Comparison of ENCODE assay signal across 8 cellular contexts in genomic region chr19:37932985-37933953, GRCh38. TPM values are rescaled to one million over a fixed set of nuclear protein-coding genes. Genes with fewer than 3 reads are reported as not detected.
A peak's percentile ranks its signal among the peaks of the same experiment; 100 is the strongest.
DNase-seq lines count a peak whose midpoint lies in the region; ATAC-seq and TF ChIP-seq lines count a peak whose summit lies in the region.

No MANE protein-coding gene starts in this region.

- no peak overlapping the region; a peak in 1 of 4 replicates for H4K8ac ChIP-seq in IMR-90 (ENCODE audit: low read depth in 2 of 2, low read length in 2 of 2)

- TF ChIP-seq RAD21 in IMR-90 (IDR thresholded peaks at IDR 0.05; ENCODE audit: low read length) = no peak

- POLR2A ChIA-PET in IMR-90 (lab: Charles Lee; ENCODE audit: unreplicated experiment) (no interaction called here), A673 (lab: Charles Lee; ENCODE audit: low non-redundant PET) (no interaction called here)

- H4K20me1 ChIP-seq in IMR-90 (ENCODE audit: insufficient read depth, low read length) = peaks cover 35% of the 10 kb centered on the region

- peak overlapping the region; percentile 83; the same call in 1 of the 2 replicates for H3K14ac ChIP-seq in IMR-90 (replicated peaks; ENCODE audit: low read depth, low read length)

- peaks cover 12% of the 10 kb centered on the region for H3K9me3 ChIP-seq in IMR-90 (ENCODE audit: control insufficient read depth, insufficient read depth, low read length)
- H3K9me3 ChIP-seq in lower lobe of right lung = peaks cover 10% of the 10 kb centered on the region
- peaks cover 0 to 7% (median 0%) of the 10 kb centered on the region in 4 donors for H3K9me3 ChIP-seq in esophagus muscularis mucosa
- no peaks in the 10 kb centered on the region for H3K9me3 ChIP-seq in A673 (ENCODE audit: low read depth, low read length, poor library complexity, severe bottlenecking)

- in situ Hi-C loops in IMR-90 (cut with MboI; ENCODE audit: low sequenced_read_pairs) = no loop called here

- no peak overlapping the region for H3K56ac ChIP-seq in IMR-90 (ENCODE audit: extremely low read depth, insufficient read depth, low read length)

- peak; percentile 59 for ATAC-seq in IMR-90 (ENCODE audit: low read depth)
- peak; percentile 12 to 36 for ATAC-seq in lower lobe of right lung

- H2BK20ac ChIP-seq in IMR-90 (ENCODE audit: low read depth, low read length) = peak overlapping the region; percentile 5; the same call in 1 of the 2 replicates

- CTCF ChIA-PET in IMR-90 (lab: Yijun Ruan, JAX) (interaction anchor here (0.7 kb wide), 1 partner anchor 10 kb away, joined by 3 read pairs; no protein-coding TSS in a partner anchor), A673 (lab: Charles Lee) (interaction anchor here (0.6 kb wide), 1 partner anchor 73 kb away, joined by 5 read pairs; no protein-coding TSS in a partner anchor)

- H3K79me1 ChIP-seq in IMR-90 (ENCODE audit: low read depth in 1 of 2, low read length in 2 of 2) = peaks cover 52 to 91% of the 10 kb centered on the region in 2 experiments

- H2BK15ac ChIP-seq in IMR-90 (ENCODE audit: low read depth, low read length) = no peak overlapping the region; the same call in 2 of the 3 replicates

- TF ChIP-seq EP300 in esophagus muscularis mucosa (IDR thresholded peaks at IDR 0.05) = no peak

- peak overlapping the region; percentile 86; the same call in 1 of the 2 replicates for H3K4ac ChIP-seq in IMR-90 (ENCODE audit: low read depth, low read length)

- no peak overlapping the region for H3K9ac ChIP-seq in IMR-90 (ENCODE audit: low read depth, low read length)

- TF ChIP-seq POLR2A in IMR-90 (IDR thresholded peaks at IDR 0.05; ENCODE audit: low read depth, low read length) = no peak
- no peak for TF ChIP-seq POLR2A in esophagus muscularis mucosa (IDR thresholded peaks at IDR 0.05; ENCODE audit: low read depth)

- H3K27ac ChIP-seq in IMR-90 (ENCODE audit: insufficient read depth, low read length) (no peak overlapping the region), lower lobe of right lung (peak overlapping the region; percentile 81), esophagus muscularis mucosa (replicated peaks in 1 of 4) (no peak overlapping the region), A673 (ENCODE audit: low read depth, low read length, poor library complexity, severe bottlenecking) (no peak overlapping the region)

- peak overlapping the region; percentile 86 for H2AK9ac ChIP-seq in IMR-90 (replicated peaks; ENCODE audit: low read depth, low read length, poor library complexity)

- H2BK5ac ChIP-seq in IMR-90 (ENCODE audit: low read depth, low read length, poor library complexity, severe bottlenecking) = peak overlapping the region; percentile 26

- H4K5ac ChIP-seq in IMR-90 (ENCODE audit: low read depth, low read length) = no peak overlapping the region

- BruUV-seq in IMR-90 (replicated peaks; lab: Mats Ljungman, UMichigan) (no TSS peak), A673 (replicated peaks; lab: Mats Ljungman, UMichigan) (no TSS peak)

- H3K4me3 ChIP-seq in IMR-90 (ENCODE audit: insufficient read depth, low read depth, low read length) = no peak overlapping the region
- H3K4me3 ChIP-seq in lower lobe of right lung = peak overlapping the region; percentile 49
- no peak overlapping the region for H3K4me3 ChIP-seq in esophagus muscularis mucosa
- H3K4me3 ChIP-seq in A673 (ENCODE audit: low read depth, low read length, poor library complexity, severe bottlenecking) = no peak overlapping the region

- dilution Hi-C loops in IMR-90 (cut with HindIII; ENCODE audit: low sequenced_read_pairs, unreplicated experiment) = no loop called here

- H3K36me3 ChIP-seq in IMR-90 (ENCODE audit: control insufficient read depth, insufficient read depth, low read length) (peaks cover 1% of the 10 kb centered on the region; the same call in 1 of the 2 replicates), lower lobe of right lung (no peaks in the 10 kb centered on the region), esophagus muscularis mucosa (no peaks in the 10 kb centered on the region), A673 (ENCODE audit: insufficient read depth, low read length, poor library complexity, severe bottlenecking) (no peaks in the 10 kb centered on the region)

- H3K18ac ChIP-seq in IMR-90 (ENCODE audit: low read depth, low read length) = no peak overlapping the region

- H3K27me3 ChIP-seq in IMR-90 (ENCODE audit: control insufficient read depth, insufficient read depth, low read length) = no peaks in the 10 kb centered on the region
- no peaks in the 10 kb centered on the region for H3K27me3 ChIP-seq in lower lobe of right lung (ENCODE audit: low read depth)
- H3K27me3 ChIP-seq in esophagus muscularis mucosa = no peaks in the 10 kb centered on the region
- H3K27me3 ChIP-seq in A673 (replicated peaks; ENCODE audit: insufficient read depth, low read depth, low read length, poor library complexity) = no peaks in the 10 kb centered on the region

- no peak overlapping the region for H3K4me2 ChIP-seq in IMR-90 (ENCODE audit: low read depth, low read length)

- no peak overlapping the region for H2AFZ ChIP-seq in IMR-90 (replicated peaks; ENCODE audit: low read length, poor library complexity)

- intact Hi-C loops in IMR-90 (cut with micrococcal nuclease) (no loop called here), lower lobe of right lung (cut with DNase I) (no loop called here), esophagus muscularis mucosa (cut with DNase I) (no loop called here), A673 (cut with micrococcal nuclease; ENCODE audit: unreplicated experiment) (no loop called here)

- 86% methylated on average over 6 of the region's 12 CpGs; no CpG with 5 or more reads in 1 of the 2 experiments for WGBS in IMR-90 (ENCODE audit: extremely low coverage in 2 of 2, insufficient read length in 1 of 2), 2 experiments
- 84% methylated on average over 10 of the region's 12 CpGs for WGBS in esophagus muscularis mucosa

- H3K4me1 ChIP-seq in IMR-90 (ENCODE audit: control insufficient read depth, insufficient read depth, low read length) (peaks cover 11% of the 10 kb centered on the region), lower lobe of right lung (peaks cover 14% of the 10 kb centered on the region), esophagus muscularis mucosa (peaks cover 19 to 35% (median 30%) of the 10 kb centered on the region in 4 donors), A673 (ENCODE audit: insufficient read depth, low read length, poor library complexity, severe bottlenecking) (no peaks in the 10 kb centered on the region)

- peak overlapping the region; percentile 47; the same call in 1 of the 2 replicates for H2AK5ac ChIP-seq in IMR-90 (ENCODE audit: low read depth, low read length)

- DNase-seq in AG20443 (ENCODE audit: low spot score) (peak; percentile 33), IMR-90 (peak; percentile 61), amniotic epithelial cell (ENCODE audit: low read depth) (peak; percentile 57), lower lobe of right lung (no peak), globus pallidus (ENCODE audit: low spot score) (no peak), hippocampal formation (lab: John Stamatoyannopoulos, UW) (no peak), esophagus muscularis mucosa (ENCODE audit: extremely low spot score) (no peak), A673 (ENCODE audit: low spot score) (no peak)

- H3K23ac ChIP-seq in IMR-90 (ENCODE audit: low read depth, low read length) = 0 out of 2 replicates have a peak overlapping the region, but pooled peaks have one; percentile 11

- TF ChIP-seq CTCF in IMR-90 (conservative IDR thresholded peaks at IDR 0.05; ENCODE audit: low read depth, low read length) (no peak), lower lobe of right lung (IDR thresholded peaks at IDR 0.05) (no peak), esophagus muscularis mucosa (IDR thresholded peaks at IDR 0.05) (no peak), A673 (conservative IDR thresholded peaks at IDR 0.05; ENCODE audit: low read depth, low read length) (no peak)

- H2BK120ac ChIP-seq in IMR-90 (ENCODE audit: low read depth, low read length) = peak overlapping the region; percentile 16; the same call in 1 of the 2 replicates

- no peak overlapping the region for H4K91ac ChIP-seq in IMR-90 (ENCODE audit: insufficient read depth, low read depth, low read length)

- peaks cover 8% of the 10 kb centered on the region for H3K9me1 ChIP-seq in IMR-90 (ENCODE audit: insufficient read depth, low read length)

TF ChIP-seq in IMR-90, 13 proteins besides CTCF, POLR2A, EP300 and RAD21 (continues in another document):
- TF ChIP-seq MXI1 (IDR thresholded peaks at IDR 0.05; ENCODE audit: borderline replicate concordance, low read depth, low read length) (no peak), MAZ (IDR thresholded peaks at IDR 0.05; ENCODE audit: borderline replicate concordance, low read depth, low read length) (no peak), CEBPB (IDR thresholded peaks at IDR 0.05; ENCODE audit: low read depth, low read length) (no peak), NFE2L2 (IDR thresholded peaks at IDR 0.05; ENCODE audit: low read depth, low read length) (no peak), SMC3 (IDR thresholded peaks at IDR 0.05; ENCODE audit: low read depth, low read length) (no peak), BHLHE40 (IDR thresholded peaks at IDR 0.05; ENCODE audit: low read depth, low read length) (no peak), USF2 (IDR thresholded peaks at IDR 0.05; ENCODE audit: low read depth, low read length) (no peak)

RNA-seq across cellular contexts. Expression of gene SIPA1L3, which starts 26.3 kb away (rescaled TPM):
- total RNA-seq in IMR-90 (2012; rRNA removed) (4.1 and 8.3 TPM in 2 replicates), lower lobe of right lung (63.2 TPM), esophagus muscularis mucosa (10 to 100 TPM; 10.4 to 17.9 (median 13.2) TPM), A673 (2021) (17.5 and 19.9 TPM in 2 replicates)
- polyA plus RNA-seq in IMR-90 (2012; rRNA removed) = 9.4 and 12.7 TPM in 2 replicates
- 9.1 and 10.4 TPM in 2 replicates for polyA plus RNA-seq in IMR-90 (2012; cell fraction: cytosol; rRNA removed)
- 17.5 and 25.3 TPM in 2 replicates for polyA plus RNA-seq in IMR-90 (2012; cell fraction: nucleus; rRNA removed; ENCODE audit: low replicate concordance)

RNA-seq across cellular contexts. Expression of gene WDR87, which starts 26.9 kb away (rescaled TPM):
- total RNA-seq in IMR-90 (2012; rRNA removed) (not detected in 2 replicates), lower lobe of right lung (not detected), esophagus muscularis mucosa (not detected), A673 (2021) (not detected in 2 replicates)
- not detected in 2 replicates for polyA plus RNA-seq in IMR-90 (2012; rRNA removed)
- polyA plus RNA-seq in IMR-90 (2012; cell fraction: cytosol; rRNA removed) = not detected in 2 replicates
- not detected in 2 replicates for polyA plus RNA-seq in IMR-90 (2012; cell fraction: nucleus; rRNA removed; ENCODE audit: low replicate concordance)

Comparison
In these comparisons a context has a peak if more than half of its experiments do, and no peak if none do; other contexts are left out.
1. DNase-seq: peak in AG20443 (single experiment), IMR-90 (single experiment) and amniotic epithelial cell (single experiment); none in lower lobe of right lung (single experiment), globus pallidus (single experiment), hippocampal formation (0 of 2), esophagus muscularis mucosa (single experiment) and A673 (single experiment).